14 cellular contexts compared by ENCODE assay signal in genomic region chr4:152032722-152033131, GRCh38.
A peak's percentile ranks its signal among the peaks of the same experiment; 100 is the strongest.
DNase-seq lines count a peak whose midpoint lies in the region; ATAC-seq and TF ChIP-seq lines count a peak whose summit lies in the region.
"Had no signal": no experiment of that assay in that cellular context is flagged by ENCODE, and none has a peak within 500 bp of the region (broad histone marks: within the 10 kb centered on the region; RNA-seq: fewer than 3 reads in every experiment).

No MANE protein-coding gene starts in this region.

- H3K36me3 Mint-ChIP-seq in CD8-positive, alpha-beta memory T cell, result no peaks in the 10 kb centered on the region
- no peaks in the 10 kb centered on the region for H3K36me3 Mint-ChIP-seq in stimulated activated naive B cell treated with anti-CD40 and anti-IgM and Interleukin-4, amounts not matched to agents 10 μg/mL and 1 μg/mL and 100 μg/mL, for 72 hours

- TF ChIP-seq EP300 in gastroesophageal sphincter (IDR thresholded peaks at IDR 0.05), result no peak
- no peak for TF ChIP-seq EP300 in stomach (IDR thresholded peaks at IDR 0.05)

- H3K36me3 ChIP-seq in BJ (ENCODE audit: control insufficient read depth, insufficient read depth, low read length), result no peaks in the 10 kb centered on the region
- H3K36me3 ChIP-seq in adipocyte (ENCODE audit: control insufficient read depth, insufficient read depth, low read length, severe bottlenecking), result no peaks in the 10 kb centered on the region
- H3K36me3 ChIP-seq in gastroesophageal sphincter, result no peaks in the 10 kb centered on the region
- no peaks in the 10 kb centered on the region for H3K36me3 ChIP-seq in CD8-positive, alpha-beta memory T cell (ENCODE audit: insufficient read depth, low read length)
- H3K36me3 ChIP-seq in stomach, result no peaks in the 10 kb centered on the region
- H3K36me3 ChIP-seq: BE2C, cardiac muscle cell had no signal

- CTCF ChIA-PET in BJ (lab: Yijun Ruan, JAX), result interaction anchor here (1.0 to 1.3 kb wide), 5 partner anchors 11 to 388 kb away, joined by 3 to 4 read pairs (median 3); no protein-coding TSS in a partner anchor
- CTCF ChIA-PET in CD8-positive, alpha-beta memory T cell (lab: Charles Lee), result interaction anchor here (0.9 to 1.0 kb wide), 2 partner anchors 8 to 316 kb away, joined by 3 read pairs; no protein-coding TSS in a partner anchor

- peak; percentile 37 for DNase-seq in BJ (ENCODE audit: low read depth)
- peak; percentile 63 for DNase-seq in adipocyte (ENCODE audit: low read depth)
- DNase-seq in renal cortical epithelial cell (ENCODE audit: low read depth), result peak; percentile 42
- no peak for DNase-seq in CD8-positive, alpha-beta memory T cell
- no peak for DNase-seq in stimulated activated naive B cell treated with anti-CD40 and anti-IgM and Interleukin-4, amounts not matched to agents 10 μg/mL and 1 μg/mL and 100 μg/mL, for 72 hours
- DNase-seq in stomach, result no peak
- DNase-seq: activated CD4-positive, alpha-beta T cell treated with anti-CD3 and anti-CD28 coated beads, Interleukin-2, amount 10 ng/mL, durations not matched to agents 24 days and 14 days; BE2C; Karpas-422; naive thymus-derived CD4-positive, alpha-beta T cell; NCI-H2171 treated with DMSO at 0.1 percent for 48 hours had no signal

- H3K27me3 Mint-ChIP-seq in CD8-positive, alpha-beta memory T cell, result peaks cover 0 to 1% of the 10 kb centered on the region in 2 donors
- H3K27me3 Mint-ChIP-seq in stimulated activated naive B cell treated with anti-CD40 and anti-IgM and Interleukin-4, amounts not matched to agents 10 μg/mL and 1 μg/mL and 100 μg/mL, for 72 hours, result no peaks in the 10 kb centered on the region

- POLR2A ChIA-PET in BJ (lab: Charles Lee), result no interaction called here
- POLR2A ChIA-PET in CD8-positive, alpha-beta memory T cell (lab: Charles Lee), result no interaction called here

- peak overlapping the region in 3 of 4 donors; percentile 68 to 72 (median 72) for H3K27ac ChIP-seq in gastroesophageal sphincter
- no peak overlapping the region for H3K27ac ChIP-seq in CD8-positive, alpha-beta memory T cell (ENCODE audit: low read depth, low read length)
- peak overlapping the region in 2 of 5 donors; percentile 22 to 52 for H3K27ac ChIP-seq in stomach
- H3K27ac ChIP-seq: cardiac muscle cell had no signal

- no peak for TF ChIP-seq CTCF in BJ (IDR thresholded peaks at IDR 0.05; ENCODE audit: insufficient read depth, low read depth, low read length)
- no peak for TF ChIP-seq CTCF in gastroesophageal sphincter (IDR thresholded peaks at IDR 0.05)
- TF ChIP-seq CTCF in stomach (IDR thresholded peaks at IDR 0.05), result no peak

- H3K4me3 Mint-ChIP-seq in CD8-positive, alpha-beta memory T cell, result no peak overlapping the region
- no peak overlapping the region for H3K4me3 Mint-ChIP-seq in stimulated activated naive B cell treated with anti-CD40 and anti-IgM and Interleukin-4, amounts not matched to agents 10 μg/mL and 1 μg/mL and 100 μg/mL, for 72 hours
- H3K4me3 Mint-ChIP-seq: activated CD4-positive, alpha-beta T cell treated with anti-CD3 and anti-CD28 coated beads, Interleukin-2, amount 10 ng/mL, durations not matched to agents 24 days and 14 days; naive thymus-derived CD4-positive, alpha-beta T cell had no signal

- no peak overlapping the region for H3K27ac Mint-ChIP-seq in CD8-positive, alpha-beta memory T cell
- H3K27ac Mint-ChIP-seq in stimulated activated naive B cell treated with anti-CD40 and anti-IgM and Interleukin-4, amounts not matched to agents 10 μg/mL and 1 μg/mL and 100 μg/mL, for 72 hours, result no peak overlapping the region
- H3K27ac Mint-ChIP-seq: activated CD4-positive, alpha-beta T cell treated with anti-CD3 and anti-CD28 coated beads, Interleukin-2, amount 10 ng/mL, durations not matched to agents 24 days and 14 days; naive thymus-derived CD4-positive, alpha-beta T cell had no signal

- no peaks in the 10 kb centered on the region for H3K9me3 ChIP-seq in adipocyte (ENCODE audit: control insufficient read depth, low read length)
- no peaks in the 10 kb centered on the region for H3K9me3 ChIP-seq in gastroesophageal sphincter
- no peaks in the 10 kb centered on the region for H3K9me3 ChIP-seq in CD8-positive, alpha-beta memory T cell (ENCODE audit: low read length)
- H3K9me3 ChIP-seq in stomach, result no peaks in the 10 kb centered on the region
- H3K9me3 ChIP-seq: BE2C had no signal

- peaks cover 0 to 6% (median 3%) of the 10 kb centered on the region in 3 donors for H3K4me1 Mint-ChIP-seq in CD8-positive, alpha-beta memory T cell
- H3K4me1 Mint-ChIP-seq in stimulated activated naive B cell treated with anti-CD40 and anti-IgM and Interleukin-4, amounts not matched to agents 10 μg/mL and 1 μg/mL and 100 μg/mL, for 72 hours, result no peaks in the 10 kb centered on the region

- H3K9me3 Mint-ChIP-seq in CD8-positive, alpha-beta memory T cell, result no peaks in the 10 kb centered on the region
- H3K9me3 Mint-ChIP-seq in stimulated activated naive B cell treated with anti-CD40 and anti-IgM and Interleukin-4, amounts not matched to agents 10 μg/mL and 1 μg/mL and 100 μg/mL, for 72 hours, result no peaks in the 10 kb centered on the region

- H3K27me3 ChIP-seq in BJ (ENCODE audit: control insufficient read depth, insufficient read depth, low read length) (no peaks in the 10 kb centered on the region), adipocyte (replicated peaks; ENCODE audit: control insufficient read depth, insufficient read depth, low read length) (no peaks in the 10 kb centered on the region), gastroesophageal sphincter (no peaks in the 10 kb centered on the region), stomach (no peaks in the 10 kb centered on the region)
- no peaks in the 10 kb centered on the region for H3K27me3 ChIP-seq in CD8-positive, alpha-beta memory T cell (ENCODE audit: insufficient read depth, low read length, poor library complexity, severe bottlenecking)
- H3K27me3 ChIP-seq: BE2C, cardiac muscle cell had no signal

- H3K4me3 ChIP-seq in BJ (ENCODE audit: low read depth, low read length), result no peak overlapping the region
- H3K4me3 ChIP-seq in adipocyte (ENCODE audit: low read length), result no peak overlapping the region
- H3K4me3 ChIP-seq in gastroesophageal sphincter, result no peak overlapping the region
- no peak overlapping the region for H3K4me3 ChIP-seq in CD8-positive, alpha-beta memory T cell (ENCODE audit: low read length)
- no peak overlapping the region for H3K4me3 ChIP-seq in stomach
- H3K4me3 ChIP-seq: cardiac muscle cell had no signal

- H3K9ac ChIP-seq in adipocyte (ENCODE audit: low read length), result peak overlapping the region; percentile 76

- ATAC-seq in gastroesophageal sphincter (peak; percentile 83), HG03095 (IDR thresholded peaks at IDR 0.05; ENCODE audit: unreplicated experiment) (no peak)
- ATAC-seq in stimulated activated naive B cell treated with anti-CD40 and anti-IgM and Interleukin-4, amounts not matched to agents 10 μg/mL and 1 μg/mL and 100 μg/mL, for 72 hours (replicated peaks), result no peak
- ATAC-seq: naive thymus-derived CD4-positive, alpha-beta T cell had no signal

- TF ChIP-seq POLR2A in gastroesophageal sphincter (IDR thresholded peaks at IDR 0.05), result no peak
- TF ChIP-seq POLR2A in stomach (IDR thresholded peaks at IDR 0.05), result no peak

- intact Hi-C loops in stomach (cut with DNase I; ENCODE audit: low total_unique reads), result no loop called here

- H3K4me1 ChIP-seq in adipocyte (ENCODE audit: control insufficient read depth, insufficient read depth, low read length), result peaks cover 32% of the 10 kb centered on the region
- H3K4me1 ChIP-seq in gastroesophageal sphincter, result peaks cover 0 to 37% (median 3%) of the 10 kb centered on the region in 3 donors
- no peaks in the 10 kb centered on the region for H3K4me1 ChIP-seq in CD8-positive, alpha-beta memory T cell (ENCODE audit: insufficient read depth, low read length)
- H3K4me1 ChIP-seq in stomach, result no peaks in the 10 kb centered on the region
- H3K4me1 ChIP-seq: BE2C had no signal

- 25% methylated on average over 1 of the region's 1 CpG; no CpG with 5 or more reads in 1 of the 2 donors for WGBS in gastroesophageal sphincter (ENCODE audit: low coverage in 1 of 2), 2 donors
- 40 to 81% (median 75%) methylated on average over 1 of the region's 1 CpG for WGBS in stomach, 5 donors

Comparison
In these comparisons a context has a peak if more than half of its experiments do, and no peak if none do; other contexts are left out.
1. DNase-seq: peak in BJ (single experiment), adipocyte (single experiment) and renal cortical epithelial cell (single experiment); none in CD8-positive, alpha-beta memory T cell (0 of 5), stimulated activated naive B cell treated with anti-CD40 and anti-IgM and Interleukin-4, amounts not matched to agents 10 μg/mL and 1 μg/mL and 100 μg/mL, for 72 hours (single experiment) and stomach (single experiment).